ENCODE assay signal across 35 cellular contexts in genomic region chr6:115811511-115811910, GRCh38.
"Had no signal": no experiment of that assay in that cellular context is flagged by ENCODE, and none has a peak within 500 bp of the region (broad histone marks: within the 10 kb centered on the region; RNA-seq: fewer than 3 reads in every experiment).

No MANE protein-coding gene starts in this region.

- H3K9me3 ChIP-seq: MG63 had no signal

- DNase-seq: Karpas-422, Kasumi-1, KG1, MG63, MM.1S, MV-4-11, NCI-H1048, NCI-H1092, NCI-H1092 treated with DMSO at 0.1 percent for 48 hours, NCI-H1105, NCI-H1105 treated with DMSO at 0.1 percent for 48 hours, NCI-H1417, NCI-H1417 treated with DMSO at 0.1 percent for 48 hours, NCI-H1436, NCI-H1436 treated with DMSO at 0.1 percent for 48 hours, NCI-H146, NCI-H1694, NCI-H1694 treated with DMSO at 0.1 percent for 48 hours, NCI-H187, NCI-H187 treated with DMSO at 0.1 percent for 48 hours, NCI-H1930, NCI-H2029, NCI-H2029 treated with DMSO at 0.1 percent for 48 hours, NCI-H2081, NCI-H2081 treated with DMSO at 0.1 percent for 48 hours, NCI-H2107, NCI-H2171, NCI-H2171 treated with DMSO at 0.1 percent for 48 hours, NCI-H2227 treated with DMSO at 0.1 percent for 48 hours, NCI-H226, NCI-H345, NCI-H446, NCI-H446 treated with DMSO at 0.1 percent for 48 hours, NCI-H510A had no signal

- H3K27ac ChIP-seq: KMS-11 had no signal

- H3K36me3 ChIP-seq: MG63 had no signal

- H3K27me3 ChIP-seq: MG63 had no signal

- H3K4me2 ChIP-seq: KMS-11 had no signal

- H3K9ac ChIP-seq: KMS-11 had no signal

- H3K4me3 ChIP-seq: MG63 had no signal
